17 cellular contexts compared by ENCODE assay signal in the genomic region with DNA sequence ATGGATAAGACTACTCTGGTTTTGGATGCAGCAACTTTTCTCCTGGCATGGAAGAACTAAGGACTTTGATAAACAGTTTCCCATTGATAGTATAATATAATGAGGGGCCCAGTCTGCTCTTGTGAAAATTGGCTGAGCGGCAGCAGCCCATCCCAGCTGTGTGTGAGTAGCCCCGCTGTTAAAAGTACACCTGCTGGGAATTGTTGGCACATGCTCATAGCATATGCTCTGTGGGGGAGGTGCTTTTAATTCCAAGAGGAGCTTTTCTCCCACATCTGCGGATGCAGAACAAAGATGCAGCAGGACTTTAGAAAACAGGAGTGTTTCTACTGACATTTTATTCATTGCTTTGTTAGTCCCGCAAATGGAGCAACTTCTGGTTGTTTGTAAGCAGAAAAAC. TPM values are rescaled to one million over a fixed set of nuclear protein-coding genes. Genes with fewer than 3 reads are reported as not detected.
DNase-seq lines count a peak whose midpoint lies in the region; ATAC-seq and TF ChIP-seq lines count a peak whose summit lies in the region.
"Had no signal": no experiment of that assay in that cellular context is flagged by ENCODE, and none has a peak within 500 bp of the region (broad histone marks: within the 10 kb centered on the region; RNA-seq: fewer than 3 reads in every experiment).

No MANE protein-coding gene starts in this region.

- 69% methylated on average over 4 of the region's 4 CpGs for WGBS in heart right ventricle, 2 donors

- no peaks in the 10 kb centered on the region for H3K4me1 ChIP-seq in heart right ventricle
- H3K4me1 ChIP-seq: body of pancreas had no signal

- no peak overlapping the region for H3K27ac ChIP-seq in heart right ventricle
- H3K27ac ChIP-seq: body of pancreas had no signal

- no peak overlapping the region for H3K4me3 ChIP-seq in heart right ventricle
- no peak overlapping the region for H3K4me3 ChIP-seq in foreskin fibroblast (ENCODE audit: low read depth in 1 of 2, low read length in 2 of 2)
- H3K4me3 ChIP-seq: body of pancreas had no signal

- intact Hi-C loops in heart right ventricle (cut with DNase I) = no loop called here

- H3K27me3 ChIP-seq in heart right ventricle = no peaks in the 10 kb centered on the region
- H3K27me3 ChIP-seq: body of pancreas had no signal

- H3K36me3 ChIP-seq in heart right ventricle = peaks cover 0 to 56% (median 32%) of the 10 kb centered on the region in 9 donors

- no peaks in the 10 kb centered on the region for H3K9me3 ChIP-seq in heart right ventricle
- H3K9me3 ChIP-seq: body of pancreas had no signal

- TF ChIP-seq CTCF in heart right ventricle (IDR thresholded peaks at IDR 0.05) = no peak
- no peak for TF ChIP-seq CTCF in foreskin fibroblast (IDR thresholded peaks at IDR 0.05; ENCODE audit: low read depth, low read length)

- ATAC-seq in heart right ventricle (no peak), HG02870 (IDR thresholded peaks at IDR 0.05; ENCODE audit: unreplicated experiment) (no peak)
- ATAC-seq: body of pancreas; effector memory CD8-positive, alpha-beta T cell; naive thymus-derived CD4-positive, alpha-beta T cell; right cardiac atrium; stimulated activated naive CD8-positive, alpha-beta T cell treated with anti-CD3 and anti-CD28 coated beads, Interleukin-15, Interleukin-2, amounts not matched to agents 100 U/mL and 50 U/mL, for 24 hours; T-helper 17 cell had no signal

- DNase-seq in DMS 273 treated with DMSO at 0.1 percent for 48 hours (lab: John Stamatoyannopoulos, UW) (peak; percentile 93), NCI-H128 (lab: John Stamatoyannopoulos, UW; ENCODE audit: unreplicated experiment) (peak; percentile 7), NCI-H526 (lab: John Stamatoyannopoulos, UW) (peak; percentile 47 to 74), iPS-NIHi11 (ENCODE audit: low spot score) (peak; percentile 22), heart right ventricle (no peak), foreskin fibroblast (no peak)
- DNase-seq in stimulated activated CD4-positive, alpha-beta T cell treated with anti-CD3 and anti-CD28 coated beads, Interleukin-1b, Interleukin-23, amount 100 ng/mL, for 48 hours = no peak
- DNase-seq: activated CD4-positive, alpha-beta T cell treated with anti-CD3 and anti-CD28 coated beads, Interleukin-2, amount 50 U/mL, for 1 hour; body of pancreas; effector memory CD8-positive, alpha-beta T cell; EL; foreskin melanocyte; naive thymus-derived CD4-positive, alpha-beta T cell; right cardiac atrium; stimulated activated naive CD8-positive, alpha-beta T cell treated with anti-CD3 and anti-CD28 coated beads, Interleukin-15, Interleukin-2, amounts not matched to agents 100 U/mL and 50 U/mL, for 24 hours; T-helper 17 cell had no signal

RNA-seq across cellular contexts. Expression of gene SRI, which starts 19.0 kb away (rescaled TPM):
- 10 to 100 TPM; 63.3 to 82.4 (median 69.9) TPM for total RNA-seq in heart right ventricle
- 10 to 100 TPM; 28.7 to 76.2 TPM for polyA plus RNA-seq in heart right ventricle

Comparison
In these comparisons a context has a peak if more than half of its experiments do, and no peak if none do; other contexts are left out.
1. DNase-seq: peak in DMS 273 treated with DMSO at 0.1 percent for 48 hours (single experiment), NCI-H128 (single experiment), NCI-H526 (2 of 2) and iPS-NIHi11 (single experiment); none in heart right ventricle (0 of 2), foreskin fibroblast (0 of 2) and stimulated activated CD4-positive, alpha-beta T cell treated with anti-CD3 and anti-CD28 coated beads, Interleukin-1b, Interleukin-23, amount 100 ng/mL, for 48 hours (single experiment).